Comparison of ENCODE assay signal across 8 cellular contexts in genomic region chr17:57955183-57955952, GRCh38. TPM values are rescaled to one million over a fixed set of nuclear protein-coding genes. Genes with fewer than 3 reads are reported as not detected.
DNase-seq lines count a peak whose midpoint lies in the region; ATAC-seq, FAIRE-seq and TF ChIP-seq lines count a peak whose summit lies in the region.

Gene CUEDC1, minus strand, starts transcription at chr17:57955412. Its CDS starts 69,848 bp downstream, at chr17:57885564.

- H3K79me2 ChIP-seq in neural progenitor cell (ENCODE audit: low read depth): no peaks in the 10 kb centered on the region

- H3K27me3 ChIP-seq in neural progenitor cell: peaks cover 41% of the 10 kb centered on the region

- peak within 1 kb of the TSS; percentile 96 for H3K27ac Mint-ChIP-seq in neural progenitor cell

- peak within 1 kb of the TSS; percentile 90 for H3K4me3 Mint-ChIP-seq in neural progenitor cell

- peaks cover 4% of the 10 kb centered on the region for H3K27me3 Mint-ChIP-seq in neural progenitor cell (ENCODE audit: insufficient read depth, low read depth)

- FAIRE-seq in frontal cortex (lab: Jason Lieb, UNC): no peak

- peaks cover 61% of the 10 kb centered on the region for H3K4me1 Mint-ChIP-seq in neural progenitor cell

- ATAC-seq in HG03280 (IDR thresholded peaks at IDR 0.05; ENCODE audit: unreplicated experiment) (peak; percentile 65), GM21737 (IDR thresholded peaks at IDR 0.05; ENCODE audit: unreplicated experiment) (no peak)

- H3K9ac ChIP-seq in neural progenitor cell: peak within 1 kb of the TSS; percentile 8

- no peaks in the 10 kb centered on the region for H3K9me3 ChIP-seq in neural progenitor cell (ENCODE audit: low read depth)

- TF ChIP-seq CTCF in neural progenitor cell (IDR thresholded peaks at IDR 0.05): peak; percentile 31
- no peak for TF ChIP-seq CTCF in subcutaneous adipose tissue (IDR thresholded peaks at IDR 0.05; ENCODE audit: low read depth)

- H4K20me1 ChIP-seq in neural progenitor cell (ENCODE audit: low read depth): no peaks in the 10 kb centered on the region

- peak within 1 kb of the TSS; percentile 96 for H3K4me2 ChIP-seq in neural progenitor cell

- no peaks in the 10 kb centered on the region for H3K36me3 ChIP-seq in neural progenitor cell

- peaks cover 18% of the 10 kb centered on the region for H3K4me1 ChIP-seq in neural progenitor cell

- DNase-seq in GM03348 (ENCODE audit: low spot score): peak; percentile 93
- DNase-seq in RKO (ENCODE audit: low spot score): peak; percentile 68
- DNase-seq in activated gamma-delta T cell treated with anti-CD3 and anti-CD28 coated beads, Interleukin-2, amount 50 U/mL, for 16 hours (ENCODE audit: low read depth): peak; percentile 39
- DNase-seq in frontal cortex (ENCODE audit: low spot score in 2 of 2): peak; percentile 86 to 90
- peak; percentile 86 for DNase-seq in neural progenitor cell (ENCODE audit: low spot score)

- no peaks in the 10 kb centered on the region for H3K9me3 Mint-ChIP-seq in neural progenitor cell

- H3K27ac ChIP-seq in neural progenitor cell: no peak within 1 kb of the TSS

- peaks cover 7% of the 10 kb centered on the region for H3K36me3 Mint-ChIP-seq in neural progenitor cell

- H2AFZ ChIP-seq in neural progenitor cell (replicated peaks): peak within 1 kb of the TSS; percentile 87

- H3K4me3 ChIP-seq in neural progenitor cell: peak within 1 kb of the TSS; percentile 85

- H3F3A ChIP-seq in neural progenitor cell (ENCODE audit: low read depth): peaks cover 18% of the 10 kb centered on the region

RNA-seq across cellular contexts. Expression of gene CUEDC1, which starts in this region (rescaled TPM):
- total RNA-seq in frontal cortex (6.5 TPM), neural progenitor cell (ENCODE audit: low replicate concordance) (8.8 and 14.7 TPM in 2 replicates), subcutaneous adipose tissue (10 to 100 TPM; 18.0 to 22.5 (median 21.1) TPM)

Comparison
In these comparisons a context has a peak if more than half of its experiments do, and no peak if none do; other contexts are left out.
1. DNase-seq: peak in every context shown above with its lines; median percentile 93 in GM03348; 88 in frontal cortex; 86 in neural progenitor cell; 68 in RKO; 39 in activated gamma-delta T cell treated with anti-CD3 and anti-CD28 coated beads, Interleukin-2, amount 50 U/mL, for 16 hours.